8 cellular contexts compared by ENCODE assay signal in the genomic region with DNA sequence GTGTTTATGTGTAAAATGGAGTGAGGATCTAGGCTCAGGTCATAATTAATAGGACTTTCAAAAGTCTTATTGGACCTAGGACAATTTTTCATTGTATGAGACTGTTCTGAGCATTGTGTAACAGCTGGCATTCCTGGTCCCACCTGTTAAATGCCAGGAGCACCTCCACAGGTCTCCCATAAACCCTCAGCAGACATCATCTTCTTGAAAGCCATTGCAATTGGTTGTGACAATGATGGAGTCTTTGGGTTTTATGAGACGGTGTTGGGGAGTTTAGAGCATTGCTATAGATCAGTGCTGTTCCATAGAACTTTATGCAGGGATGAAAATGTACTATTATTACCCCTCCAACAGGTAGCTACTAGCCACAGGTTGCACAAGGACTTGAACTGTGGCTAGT.
"Had no signal": no experiment of that assay in that cellular context is flagged by ENCODE, and none has a peak within 500 bp of the region (broad histone marks: within the 10 kb centered on the region; RNA-seq: fewer than 3 reads in every experiment).

No MANE protein-coding gene starts in this region.

- H3K4me3 ChIP-seq: GM12878 had no signal

- FAIRE-seq: G401.6, GM12878, GM12891, GM12892, GM18507, GM19239 had no signal

- ATAC-seq: GM12878 had no signal

- DNase-seq: GDM1, GF-D8 had no signal
